In the genomic region with DNA sequence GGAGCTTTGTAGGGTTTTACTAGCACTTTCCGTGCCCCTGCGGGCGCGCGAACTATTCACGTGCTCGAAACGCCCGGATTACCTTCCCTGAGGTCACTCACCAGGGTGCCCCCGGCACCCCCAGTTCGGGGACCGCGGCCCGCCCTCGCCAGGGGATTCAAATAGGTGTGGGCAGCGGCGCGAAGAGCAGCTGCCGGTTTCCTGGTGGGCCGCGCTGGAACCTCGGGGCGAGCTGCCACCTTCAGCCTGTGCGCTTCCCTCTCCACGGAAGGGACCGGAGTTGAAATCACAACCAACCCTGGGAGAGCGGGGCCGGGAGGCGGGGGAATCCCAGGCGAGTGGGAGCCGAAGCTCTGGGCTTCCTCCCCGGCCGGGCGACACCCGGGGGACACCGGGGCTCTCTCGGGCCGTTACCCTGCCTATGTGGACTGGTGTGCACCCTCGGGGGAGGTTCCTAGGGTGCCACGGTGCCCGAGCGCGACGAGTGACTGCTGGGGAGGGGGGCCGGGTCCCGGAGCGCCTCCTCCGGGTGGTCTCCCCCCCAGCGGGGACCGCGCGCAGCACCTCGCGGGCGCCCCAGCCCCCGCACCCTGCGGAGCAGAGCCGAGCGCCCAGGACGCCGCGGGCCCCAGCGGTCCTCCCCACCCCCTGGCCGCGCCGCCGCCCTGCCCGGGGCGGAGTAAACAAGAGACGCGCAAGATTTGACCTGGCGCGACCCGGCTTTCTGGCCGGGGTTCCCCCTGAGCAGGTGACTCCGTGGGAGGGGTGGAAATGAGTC, we compare ENCODE assay signal across 1 cellular context.
A peak's percentile ranks its signal among the peaks of the same experiment; 100 is the strongest.
TF ChIP-seq lines count a peak whose summit lies in the region.

No MANE protein-coding gene starts in this region.

TF ChIP-seq in HepG2, 621 proteins besides CTCF, POLR2A, EP300 and RAD21 (continued from another document):
- TF ChIP-seq BORCS8-MEF2B (CRISPR knock-in tag; IDR thresholded peaks at IDR 0.05) (no peak; the same call in none of the 2 replicates), ZNF572 (CRISPR knock-in tag; IDR thresholded peaks at IDR 0.05) (peak; percentile 77; the same call in 1 of the 2 replicates), ZNF382 (CRISPR knock-in tag; IDR thresholded peaks at IDR 0.05; ENCODE audit: borderline replicate concordance) (no peak), ZFP36L1 (CRISPR knock-in tag; IDR thresholded peaks at IDR 0.05) (no peak), ZNF274 (CRISPR knock-in tag; IDR thresholded peaks at IDR 0.05) (no peak; the same call in none of the 2 replicates), FOXP1 (IDR thresholded peaks at IDR 0.05) (no peak), FOXP1 (CRISPR knock-in tag; IDR thresholded peaks at IDR 0.05) (peak; percentile 85), AGO1 (IDR thresholded peaks at IDR 0.05; ENCODE audit: low read depth, low read length, poor library complexity, severe bottlenecking) (peak; percentile 57), RNF2 (conservative IDR thresholded peaks at IDR 0.05; ENCODE audit: low read depth) (no peak; the same call in 1 of the 2 replicates), HIVEP1 (CRISPR knock-in tag; IDR thresholded peaks at IDR 0.05) (peak; percentile 99), ZNF605 (CRISPR knock-in tag; IDR thresholded peaks at IDR 0.05) (peak; percentile 94), MEIS1 (CRISPR knock-in tag; IDR thresholded peaks at IDR 0.05; ENCODE audit: borderline replicate concordance) (0 out of 2 replicates have a peak, but pooled peaks have one; percentile 72), ZMAT3 (CRISPR knock-in tag; conservative IDR thresholded peaks at IDR 0.05) (no peak), JDP2 (CRISPR knock-in tag; IDR thresholded peaks at IDR 0.05; ENCODE audit: borderline replicate concordance) (no peak), SMYD3 (CRISPR knock-in tag; IDR thresholded peaks at IDR 0.05) (no peak), ARNTL (CRISPR knock-in tag; IDR thresholded peaks at IDR 0.05) (no peak), ZNF703 (CRISPR knock-in tag; IDR thresholded peaks at IDR 0.05; ENCODE audit: borderline replicate concordance) (no peak; the same call in 1 of the 2 replicates), SOX6 (IDR thresholded peaks at IDR 0.05) (no peak), SOX6 (CRISPR knock-in tag; IDR thresholded peaks at IDR 0.05) (peak; percentile 79)
- TF ChIP-seq, protein P1, sequence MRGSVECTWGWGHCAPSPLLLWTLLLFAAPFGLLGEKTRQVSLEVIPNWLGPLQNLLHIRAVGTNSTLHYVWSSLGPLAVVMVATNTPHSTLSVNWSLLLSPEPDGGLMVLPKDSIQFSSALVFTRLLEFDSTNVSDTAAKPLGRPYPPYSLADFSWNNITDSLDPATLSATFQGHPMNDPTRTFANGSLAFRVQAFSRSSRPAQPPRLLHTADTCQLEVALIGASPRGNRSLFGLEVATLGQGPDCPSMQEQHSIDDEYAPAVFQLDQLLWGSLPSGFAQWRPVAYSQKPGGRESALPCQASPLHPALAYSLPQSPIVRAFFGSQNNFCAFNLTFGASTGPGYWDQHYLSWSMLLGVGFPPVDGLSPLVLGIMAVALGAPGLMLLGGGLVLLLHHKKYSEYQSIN (CRISPR knock-in tag; IDR thresholded peaks at IDR 0.05; ENCODE audit: borderline replicate concordance): no peak
